In genomic region chr16:3021449-3022207, GRCh38 we compare ENCODE assay signal across 1 cellular context.
TF ChIP-seq lines count a peak whose summit lies in the region.

No MANE protein-coding gene starts in this region.

TF ChIP-seq in K562, 482 proteins besides CTCF, POLR2A, EP300 and RAD21 (continued from another document and continues in another):
- TF ChIP-seq REST (CRISPR knock-in tag; IDR thresholded peaks at IDR 0.05; ENCODE audit: low read depth) (no peak), THAP12 (CRISPR knock-in tag; IDR thresholded peaks at IDR 0.05) (0 out of 2 replicates have a peak, but pooled peaks have one; percentile 10), SPI1 (IDR thresholded peaks at IDR 0.05; ENCODE audit: borderline replicate concordance, low read depth, low read length) (0 out of 2 replicates have a peak, but pooled peaks have one; percentile 11), CBX5 (IDR thresholded peaks at IDR 0.05; ENCODE audit: borderline replicate concordance, low read depth) (0 out of 2 replicates have a peak, but pooled peaks have one; percentile 6), ARID4B (CRISPR knock-in tag; IDR thresholded peaks at IDR 0.05) (0 out of 2 replicates have a peak, but pooled peaks have one; percentile 55), ZNF740 (CRISPR knock-in tag; IDR thresholded peaks at IDR 0.05) (0 out of 2 replicates have a peak, but pooled peaks have one; percentile 41), ZNF740 (tag; IDR thresholded peaks at IDR 0.05) (no peak), CCNT2 (IDR thresholded peaks at IDR 0.05; ENCODE audit: borderline replicate concordance, extremely low read depth, insufficient read length, low read depth, low read length) (peak; percentile 35), NCOR1 (IDR thresholded peaks at IDR 0.05) (0 out of 2 replicates have a peak, but pooled peaks have one; percentile 27), JUN (IDR thresholded peaks at IDR 0.05; ENCODE audit: borderline replicate concordance, low read depth, low read length) (peak; percentile 31; the same call in 1 of the 2 replicates), JUN (CRISPR knock-in tag; IDR thresholded peaks at IDR 0.05; ENCODE audit: borderline replicate concordance) (0 out of 2 replicates have a peak, but pooled peaks have one; percentile 44), CTCFL (IDR thresholded peaks at IDR 0.05; ENCODE audit: borderline replicate concordance, insufficient read depth, low read depth, low read length, poor library complexity, severe bottlenecking) (peak; percentile 72), XRCC5 (IDR thresholded peaks at IDR 0.05; ENCODE audit: low read depth, low read length) (peak; percentile 65; the same call in 1 of the 2 replicates), ETS1 (conservative IDR thresholded peaks at IDR 0.05; ENCODE audit: control insufficient read depth, low read depth, low read length) (0 out of 2 replicates have a peak, but pooled peaks have one; percentile 49), RBFOX2 (IDR thresholded peaks at IDR 0.05; ENCODE audit: low read depth, low read length) (peak; percentile 64), TRIM24 (IDR thresholded peaks at IDR 0.05) (0 out of 4 replicates have a peak, but pooled peaks of 1 of the 2 experiments have one; percentile 5), ZBTB40 (IDR thresholded peaks at IDR 0.05) (0 out of 2 replicates have a peak, but pooled peaks have one; percentile 20), ZBTB40 (CRISPR knock-in tag; IDR thresholded peaks at IDR 0.05) (no peak), FUS (optimal IDR thresholded peaks at IDR 0.05; ENCODE audit: low read depth, low read length) (no peak), NR2C1 (IDR thresholded peaks at IDR 0.05) (no peak), NR2C1 (tag; IDR thresholded peaks at IDR 0.05) (no peak), ERF (CRISPR knock-in tag; IDR thresholded peaks at IDR 0.05) (no peak)
